ENCODE assay signal across 13 cellular contexts in the genomic region with DNA sequence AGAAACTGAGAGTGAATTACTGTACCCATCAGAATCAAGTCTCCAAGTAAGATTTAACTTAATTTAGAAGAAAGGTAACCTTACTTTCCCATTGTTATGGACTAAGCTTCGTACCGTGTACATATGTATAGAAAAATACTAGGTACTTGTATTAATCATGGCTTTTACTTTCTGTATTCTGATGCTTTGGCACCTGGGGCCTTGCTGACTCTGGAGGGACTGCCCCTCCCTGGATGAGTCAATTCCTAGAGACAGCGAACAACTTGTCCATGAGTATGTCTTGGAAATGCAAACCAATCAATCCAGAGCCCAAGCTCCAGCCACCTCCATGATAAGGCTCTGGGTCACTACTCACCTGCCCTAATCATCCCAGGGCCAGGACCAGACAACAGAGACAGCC. TPM values are rescaled to one million over a fixed set of nuclear protein-coding genes. Genes with fewer than 3 reads are reported as not detected.
DNase-seq lines count a peak whose midpoint lies in the region; ATAC-seq, FAIRE-seq and TF ChIP-seq lines count a peak whose summit lies in the region.
"Had no signal": no experiment of that assay in that cellular context is flagged by ENCODE, and none has a peak within 500 bp of the region (broad histone marks: within the 10 kb centered on the region; RNA-seq: fewer than 3 reads in every experiment).

No MANE protein-coding gene starts in this region.

- no peaks in the 10 kb centered on the region for H3K79me2 ChIP-seq in keratinocyte (ENCODE audit: control insufficient read depth, insufficient read depth, low read length)

- H3K4me1 ChIP-seq in keratinocyte (ENCODE audit: control insufficient read depth, extremely low read depth, insufficient read depth, low read length), result peaks cover 26% of the 10 kb centered on the region

- peaks cover 8% of the 10 kb centered on the region for H3K27me3 ChIP-seq in keratinocyte (ENCODE audit: control insufficient read depth, extremely low read depth, insufficient read depth, low read length)

- intact Hi-C loops in left colon (cut with DNase I, micrococcal nuclease), result no loop called here

- no peaks in the 10 kb centered on the region for H3K9me1 ChIP-seq in keratinocyte (ENCODE audit: control insufficient read depth, extremely low read depth, insufficient read depth, low read length)

- H3K9ac ChIP-seq in keratinocyte (ENCODE audit: control insufficient read depth, extremely low read depth, insufficient read depth, low read length), result no peak overlapping the region

- no peak overlapping the region for H3K4me3 ChIP-seq in keratinocyte (ENCODE audit: control insufficient read depth in 2 of 3, extremely low read depth in 1 of 3, insufficient read depth in 2 of 3, low read depth in 1 of 3, low read length in 3 of 3)

- no peaks in the 10 kb centered on the region for H3K36me3 ChIP-seq in keratinocyte (ENCODE audit: control insufficient read depth in 2 of 2, extremely low read depth in 1 of 2, insufficient read depth in 2 of 2, low read length in 2 of 2)

- FAIRE-seq in keratinocyte (lab: Jason Lieb, UNC), result peak; percentile 90

- H3K4me2 ChIP-seq in keratinocyte (ENCODE audit: control insufficient read depth, extremely low read depth, insufficient read depth, low read depth, low read length), result no peak overlapping the region

- TF ChIP-seq CTCF in RWPE1 (conservative IDR thresholded peaks at IDR 0.05; ENCODE audit: low read depth) (no peak), keratinocyte (optimal IDR thresholded peaks at IDR 0.05 in 1 of 3, IDR thresholded peaks at IDR 0.05 in 1 of 3, conservative IDR thresholded peaks at IDR 0.05 in 1 of 3; ENCODE audit: extremely low read depth in 1 of 3, insufficient read depth in 2 of 3, low read length in 3 of 3) (no peak)

- CTCF ChIA-PET in RWPE1 (lab: Yijun Ruan, JAX), result interaction anchor here (0.6 kb wide), 1 partner anchor 102 kb away, joined by 3 read pairs; no protein-coding TSS in a partner anchor

- H4K20me1 ChIP-seq in keratinocyte (ENCODE audit: control insufficient read depth, extremely low read depth, insufficient read depth, low read length), result no peaks in the 10 kb centered on the region

- no peak for ATAC-seq in left colon

- POLR2A ChIA-PET in RWPE1 (lab: Yijun Ruan, JAX; ENCODE audit: low non-redundant PET), result no interaction called here

- H3K9me3 ChIP-seq in keratinocyte (ENCODE audit: control insufficient read depth, low read depth, low read length), result no peaks in the 10 kb centered on the region

- DNase-seq in stimulated activated naive CD4-positive, alpha-beta T cell treated with Interleukin-2 at 50 U/mL for 16 hours (lab: John Stamatoyannopoulos, UW), result peak; percentile 7
- no peak for DNase-seq in stimulated activated naive CD4-positive, alpha-beta T cell (lab: John Stamatoyannopoulos, UW)
- DNase-seq in RWPE1 (ENCODE audit: low spot score) (peak; percentile 63), keratinocyte (ENCODE audit: low read depth, low spot score) (no peak), NCI-H510A (lab: John Stamatoyannopoulos, UW) (no peak), NCI-H446 treated with DMSO at 0.1 percent for 48 hours (lab: John Stamatoyannopoulos, UW) (no peak), NCI-H2196 (lab: John Stamatoyannopoulos, UW; ENCODE audit: unreplicated experiment) (no peak), left colon (no peak)
- DNase-seq: amygdala, GF-D8, NCI-H1048, NCI-H446 had no signal

- dilution Hi-C loops in keratinocyte (cut with MboI; ENCODE audit: extremely low pct_ligation_motif_present, low sequenced_read_pairs), result no loop called here

- H2AFZ ChIP-seq in keratinocyte (ENCODE audit: control insufficient read depth, low read length), result no peak overlapping the region

- H3K27ac ChIP-seq in RWPE1 (peak overlapping the region; percentile 17; the same call in 1 of the 2 replicates), keratinocyte (ENCODE audit: control insufficient read depth, insufficient read depth, low read length) (no peak overlapping the region)

RNA-seq across cellular contexts. Expression of a gene that starts 50.0 kb away (rescaled TPM):
- 0.04 to 0.52 TPM (median 0.22 TPM) in 3 replicates for polyA plus RNA-seq in keratinocyte
- polyA plus RNA-seq in keratinocyte (2011; ENCODE audit: low read depth), result 2.1 TPM
- 0.25 and 0.56 TPM in 2 replicates for polyA plus RNA-seq in keratinocyte (2011; cell fraction: cytosol; rRNA removed)
- polyA plus RNA-seq in keratinocyte (2011; cell fraction: nucleus; rRNA removed), result 0.07 and 0.15 TPM in 2 replicates
- 0.14 TPM in 1 of 2 replicates, not detected in the other for polyA plus RNA-seq in keratinocyte (2012; ENCODE audit: low replicate concordance)
- polyA minus RNA-seq in keratinocyte, result 0.03 to 1.1 TPM in 2 of 3 replicates, not detected in the other
- polyA minus RNA-seq in keratinocyte (2011; cell fraction: cytosol; rRNA and poly(A)+ RNA removed), result not detected
- polyA minus RNA-seq in keratinocyte (2011; cell fraction: nucleus; rRNA and poly(A)+ RNA removed), result 0.47 and 0.63 TPM in 2 replicates
- total RNA-seq in left colon, result 1 to 10 TPM in 1 of 2 donors, under 1 TPM in 1; 0.49 to 1.5 TPM
- total RNA-seq: neural crest cell had no signal

Comparison
In these comparisons a context has a peak if more than half of its experiments do, and no peak if none do; other contexts are left out.
1. DNase-seq: peak in stimulated activated naive CD4-positive, alpha-beta T cell treated with Interleukin-2 at 50 U/mL for 16 hours (single experiment) and RWPE1 (single experiment); none in stimulated activated naive CD4-positive, alpha-beta T cell (0 of 6), keratinocyte (single experiment), NCI-H510A (single experiment), NCI-H446 treated with DMSO at 0.1 percent for 48 hours (single experiment), NCI-H2196 (single experiment) and left colon (0 of 2).